ENCODE assay signal across 20 cellular contexts in the genomic region with DNA sequence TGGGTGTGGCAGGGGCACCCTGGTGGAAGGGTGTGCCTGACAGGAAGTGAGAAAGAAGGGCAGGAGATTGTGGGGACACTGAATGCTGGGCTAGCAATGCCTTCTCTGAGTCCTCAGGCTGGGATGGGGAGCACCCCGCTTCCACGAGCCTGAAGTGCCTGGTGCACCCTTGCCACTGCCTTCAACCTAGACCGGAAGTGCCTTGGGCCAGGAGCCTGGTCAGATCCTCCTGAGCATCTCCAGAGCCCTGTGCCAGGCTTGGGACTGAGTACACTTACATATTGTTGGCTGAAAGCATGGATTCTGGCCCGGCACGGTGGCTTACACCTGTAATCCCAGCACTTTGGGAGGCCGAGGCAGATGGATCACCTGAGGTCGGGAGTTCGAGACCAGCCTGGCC.
DNase-seq lines count a peak whose midpoint lies in the region; ATAC-seq and TF ChIP-seq lines count a peak whose summit lies in the region.
"Had no signal": no experiment of that assay in that cellular context is flagged by ENCODE, and none has a peak within 500 bp of the region (broad histone marks: within the 10 kb centered on the region; RNA-seq: fewer than 3 reads in every experiment).

No MANE protein-coding gene starts in this region.

- peaks cover 6% of the 10 kb centered on the region for H3K36me3 Mint-ChIP-seq in activated CD8-positive, alpha-beta memory T cell treated with anti-CD3 and anti-CD28 coated beads, Interleukin-2, amount 10 ng/mL, durations not matched to agents 7 days and 5 days
- H3K36me3 Mint-ChIP-seq in immature natural killer cell = peaks cover 0 to 8% (median 0%) of the 10 kb centered on the region in 3 donors
- no peaks in the 10 kb centered on the region for H3K36me3 Mint-ChIP-seq in stimulated activated memory B cell treated with anti-CD40 and anti-IgM and Interleukin-4, amounts not matched to agents 10 μg/mL and 1 μg/mL and 100 μg/mL, for 72 hours

- TF ChIP-seq CTCF in DND-41 (IDR thresholded peaks at IDR 0.05; ENCODE audit: borderline replicate concordance, extremely low read depth, low read length, poor library complexity, severe bottlenecking) = no peak
- no peak for TF ChIP-seq CTCF in uterus (IDR thresholded peaks at IDR 0.05)

- no peak overlapping the region for H3K9ac ChIP-seq in DND-41 (ENCODE audit: low read depth, low read length)

- no peak for TF ChIP-seq POLR2A in uterus (IDR thresholded peaks at IDR 0.05)

- H3K27ac ChIP-seq in DND-41 (ENCODE audit: low read length) (peak overlapping the region; percentile 76), uterus (no peak overlapping the region)
- H3K27ac ChIP-seq: A549, C4-2B had no signal

- ATAC-seq in activated CD8-positive, alpha-beta memory T cell treated with anti-CD3 and anti-CD28 coated beads, Interleukin-2, amount 10 ng/mL, durations not matched to agents 7 days and 5 days = no peak
- ATAC-seq in DND-41 (ENCODE audit: insufficient read depth, low read depth) = no peak
- no peak for ATAC-seq in stimulated activated memory B cell treated with anti-CD40 and anti-IgM and Interleukin-4, amounts not matched to agents 10 μg/mL and 1 μg/mL and 100 μg/mL, for 72 hours
- ATAC-seq: A549, HepG2 had no signal

- H3K4me1 Mint-ChIP-seq in activated CD8-positive, alpha-beta memory T cell treated with anti-CD3 and anti-CD28 coated beads, Interleukin-2, amount 10 ng/mL, durations not matched to agents 7 days and 5 days = peaks cover 50% of the 10 kb centered on the region
- peaks cover 60 to 61% of the 10 kb centered on the region in 2 donors for H3K4me1 Mint-ChIP-seq in immature natural killer cell
- H3K4me1 Mint-ChIP-seq in stimulated activated memory B cell treated with anti-CD40 and anti-IgM and Interleukin-4, amounts not matched to agents 10 μg/mL and 1 μg/mL and 100 μg/mL, for 72 hours = peaks cover 34% of the 10 kb centered on the region
- H3K4me1 Mint-ChIP-seq: H9 had no signal

- peaks cover 83% of the 10 kb centered on the region for H3K79me2 ChIP-seq in DND-41 (ENCODE audit: insufficient read depth, low read length)

- CTCF ChIA-PET in activated CD8-positive, alpha-beta memory T cell treated with anti-CD3 and anti-CD28 coated beads, Interleukin-2, amount 10 ng/mL, durations not matched to agents 7 days and 5 days (lab: Charles Lee) = interaction anchor here (0.9 kb wide), 1 partner anchor 11 kb away, joined by 4 read pairs; no protein-coding TSS in a partner anchor

- no peaks in the 10 kb centered on the region for H3K27me3 Mint-ChIP-seq in activated CD8-positive, alpha-beta memory T cell treated with anti-CD3 and anti-CD28 coated beads, Interleukin-2, amount 10 ng/mL, durations not matched to agents 7 days and 5 days
- H3K27me3 Mint-ChIP-seq in immature natural killer cell (ENCODE audit: low read depth in 3 of 3) = peaks cover 0 to 6% (median 5%) of the 10 kb centered on the region in 3 donors
- H3K27me3 Mint-ChIP-seq in stimulated activated memory B cell treated with anti-CD40 and anti-IgM and Interleukin-4, amounts not matched to agents 10 μg/mL and 1 μg/mL and 100 μg/mL, for 72 hours = no peaks in the 10 kb centered on the region

- peaks cover 63% of the 10 kb centered on the region for H3K4me1 ChIP-seq in DND-41 (ENCODE audit: insufficient read depth, low read length)
- H3K4me1 ChIP-seq in uterus = no peaks in the 10 kb centered on the region
- H3K4me1 ChIP-seq: A549 had no signal

- intact Hi-C loops in uterus (cut with DNase I; ENCODE audit: low total_unique reads) = no loop called here

- H4K20me1 ChIP-seq in DND-41 (ENCODE audit: insufficient read depth, low read length) = peaks cover 10% of the 10 kb centered on the region

- no peaks in the 10 kb centered on the region for H3K27me3 ChIP-seq in DND-41 (ENCODE audit: insufficient read depth, low read length, poor library complexity)
- no peaks in the 10 kb centered on the region for H3K27me3 ChIP-seq in uterus

- H3K36me3 ChIP-seq in DND-41 (ENCODE audit: insufficient read depth, low read length) (peaks cover 39% of the 10 kb centered on the region), uterus (no peaks in the 10 kb centered on the region)

- no peak for DNase-seq in activated CD8-positive, alpha-beta memory T cell treated with anti-CD3 and anti-CD28 coated beads, Interleukin-2, amount 10 ng/mL, durations not matched to agents 7 days and 5 days
- no peak for DNase-seq in activated CD8-positive, alpha-beta memory T cell treated with anti-CD3 and anti-CD28 coated beads for 24 hours
- DNase-seq in DND-41 (no peak), immature natural killer cell (no peak), uterus (no peak), NCI-H1105 treated with DMSO at 0.1 percent for 48 hours (lab: John Stamatoyannopoulos, UW) (no peak), NOMO-1 treated with DMSO at 0.1 percent for 48 hours (lab: John Stamatoyannopoulos, UW; ENCODE audit: unreplicated experiment) (no peak)
- DNase-seq: DMS79, H9, KG1, NCI-H1417 treated with DMSO at 0.1 percent for 48 hours, NCI-H187 treated with DMSO at 0.1 percent for 48 hours, NCI-H226, NCI-H524, NCI-H82, SHP77 treated with DMSO at 0.1 percent for 48 hours had no signal

- no peaks in the 10 kb centered on the region for H3K9me3 Mint-ChIP-seq in activated CD8-positive, alpha-beta memory T cell treated with anti-CD3 and anti-CD28 coated beads, Interleukin-2, amount 10 ng/mL, durations not matched to agents 7 days and 5 days (ENCODE audit: low read depth)
- no peaks in the 10 kb centered on the region for H3K9me3 Mint-ChIP-seq in immature natural killer cell
- H3K9me3 Mint-ChIP-seq in stimulated activated memory B cell treated with anti-CD40 and anti-IgM and Interleukin-4, amounts not matched to agents 10 μg/mL and 1 μg/mL and 100 μg/mL, for 72 hours = no peaks in the 10 kb centered on the region
- H3K9me3 Mint-ChIP-seq: H9 had no signal

- H2AFZ ChIP-seq in DND-41 (ENCODE audit: low read depth, low read length) = no peak overlapping the region

- peak overlapping the region; percentile 10; the same call in 1 of the 2 replicates for H3K4me2 ChIP-seq in DND-41 (ENCODE audit: insufficient read depth, low read length)
- H3K4me2 ChIP-seq: A549 had no signal

- H3K9me3 ChIP-seq in DND-41 (ENCODE audit: insufficient read depth, low read length, severe bottlenecking) (no peaks in the 10 kb centered on the region), uterus (no peaks in the 10 kb centered on the region)
- H3K9me3 ChIP-seq: A549 had no signal

- H3K4me3 Mint-ChIP-seq in activated CD8-positive, alpha-beta memory T cell treated with anti-CD3 and anti-CD28 coated beads, Interleukin-2, amount 10 ng/mL, durations not matched to agents 7 days and 5 days = no peak overlapping the region
- peak overlapping the region; percentile 19 to 69 (median 62) for H3K4me3 Mint-ChIP-seq in immature natural killer cell
- H3K4me3 Mint-ChIP-seq in stimulated activated memory B cell treated with anti-CD40 and anti-IgM and Interleukin-4, amounts not matched to agents 10 μg/mL and 1 μg/mL and 100 μg/mL, for 72 hours = no peak overlapping the region
- H3K4me3 Mint-ChIP-seq: H9 had no signal

- H3K4me3 ChIP-seq in DND-41 (ENCODE audit: low read depth in 1 of 2, low read length in 2 of 2) (no peak overlapping the region), uterus (no peak overlapping the region)
- H3K4me3 ChIP-seq: A549 had no signal

- peak overlapping the region; percentile 33 for H3K27ac Mint-ChIP-seq in activated CD8-positive, alpha-beta memory T cell treated with anti-CD3 and anti-CD28 coated beads, Interleukin-2, amount 10 ng/mL, durations not matched to agents 7 days and 5 days
- peak overlapping the region; percentile 51 to 87 (median 72) for H3K27ac Mint-ChIP-seq in immature natural killer cell
- H3K27ac Mint-ChIP-seq in stimulated activated memory B cell treated with anti-CD40 and anti-IgM and Interleukin-4, amounts not matched to agents 10 μg/mL and 1 μg/mL and 100 μg/mL, for 72 hours = peak overlapping the region; percentile 9
- H3K27ac Mint-ChIP-seq: H9 had no signal

Comparison
In these comparisons a context has a peak if more than half of its experiments do, and no peak if none do; other contexts are left out.
1. H3K27ac Mint-ChIP-seq: peak in every context shown above with its lines; median percentile 72 in immature natural killer cell; 33 in activated CD8-positive, alpha-beta memory T cell treated with anti-CD3 and anti-CD28 coated beads, Interleukin-2, amount 10 ng/mL, durations not matched to agents 7 days and 5 days; 9 in stimulated activated memory B cell treated with anti-CD40 and anti-IgM and Interleukin-4, amounts not matched to agents 10 μg/mL and 1 μg/mL and 100 μg/mL, for 72 hours.
2. H3K4me3 Mint-ChIP-seq: peak in immature natural killer cell (5 of 5); none in activated CD8-positive, alpha-beta memory T cell treated with anti-CD3 and anti-CD28 coated beads, Interleukin-2, amount 10 ng/mL, durations not matched to agents 7 days and 5 days (single experiment) and stimulated activated memory B cell treated with anti-CD40 and anti-IgM and Interleukin-4, amounts not matched to agents 10 μg/mL and 1 μg/mL and 100 μg/mL, for 72 hours (single experiment).